In genomic region chr13:51804295-51805172, GRCh38 we compare ENCODE assay signal across 1 cellular context.
A peak's percentile ranks its signal among the peaks of the same experiment; 100 is the strongest.
TF ChIP-seq lines count a peak whose summit lies in the region.

No MANE protein-coding gene starts in this region.

TF ChIP-seq in K562, 482 proteins besides CTCF, POLR2A, EP300 and RAD21 (continued from another document):
- no peak for TF ChIP-seq CHD7 (IDR thresholded peaks at IDR 0.05; ENCODE audit: low read depth, low read length)
- TF ChIP-seq YBX1 (IDR thresholded peaks at IDR 0.05) = no peak
- TF ChIP-seq TSHZ1 (CRISPR knock-in tag; IDR thresholded peaks at IDR 0.05) = no peak
- no peak for TF ChIP-seq ZNF133 (CRISPR knock-in tag; IDR thresholded peaks at IDR 0.05)
- no peak for TF ChIP-seq KAT2B (IDR thresholded peaks at IDR 0.05; ENCODE audit: low read depth, low read length)
- TF ChIP-seq TFAP4 (CRISPR knock-in tag; IDR thresholded peaks at IDR 0.05; ENCODE audit: borderline replicate concordance) = no peak
- no peak for TF ChIP-seq ARHGAP35 (IDR thresholded peaks at IDR 0.05; ENCODE audit: partially characterized antibody)
- 0 out of 2 replicates have a peak, but pooled peaks have one; percentile 0 for TF ChIP-seq ZNF395 (CRISPR knock-in tag; IDR thresholded peaks at IDR 0.05)
- no peak for TF ChIP-seq HEY1 (CRISPR knock-in tag; IDR thresholded peaks at IDR 0.05; ENCODE audit: borderline replicate concordance)
- TF ChIP-seq PHF20 (IDR thresholded peaks at IDR 0.05; ENCODE audit: partially characterized antibody) = peak; percentile 45
- TF ChIP-seq XRCC3 (IDR thresholded peaks at IDR 0.05) = no peak
- no peak for TF ChIP-seq RBM17 (IDR thresholded peaks at IDR 0.05; ENCODE audit: borderline replicate concordance, low read depth, low read length)
- TF ChIP-seq POLR2H (tag; IDR thresholded peaks at IDR 0.05; ENCODE audit: low read depth) = no peak
